In the genomic region with DNA sequence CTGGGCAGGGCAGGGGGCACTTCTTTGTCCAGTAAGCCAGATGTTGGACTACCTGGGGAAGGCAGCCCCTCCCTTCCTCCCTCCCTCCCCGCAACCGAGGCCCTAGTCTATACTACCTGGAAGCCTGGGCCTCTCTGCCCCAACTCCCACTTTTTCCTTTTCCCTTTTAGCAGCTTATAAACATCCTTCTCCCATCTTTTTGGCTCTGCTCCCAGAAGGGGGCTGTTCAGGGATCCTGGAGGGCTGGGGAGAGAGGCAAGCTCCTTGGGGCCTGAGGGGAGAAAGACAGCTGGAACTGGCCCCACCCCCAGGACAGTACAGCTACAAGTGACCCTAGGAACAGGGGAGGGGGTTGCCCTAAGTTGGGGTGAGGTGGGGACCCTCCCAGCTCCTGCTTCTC, we compare ENCODE assay signal across 14 cellular contexts. TPM values are rescaled to one million over a fixed set of nuclear protein-coding genes. Genes with fewer than 3 reads are reported as not detected.
DNase-seq lines count a peak whose midpoint lies in the region; ATAC-seq and FAIRE-seq lines count a peak whose summit lies in the region.
"Had no signal": no experiment of that assay in that cellular context is flagged by ENCODE, and none has a peak within 500 bp of the region (broad histone marks: within the 10 kb centered on the region; RNA-seq: fewer than 3 reads in every experiment).

No MANE protein-coding gene starts in this region.

- FAIRE-seq in urothelium cell line (lab: Jason Lieb, UNC) = no peak
- FAIRE-seq: HepG2 had no signal

- DNase-seq in EH (ENCODE audit: low read depth) (peak; percentile 57), RPMI7951 (ENCODE audit: low read depth) (peak; percentile 36), left kidney (ENCODE audit: low read depth, low spot score) (peak; percentile 64), substantia nigra (lab: John Stamatoyannopoulos, UW) (peak in 1 of 49 donors; percentile 48), urothelium cell line (ENCODE audit: low spot score) (no peak), NCI-H774 (lab: John Stamatoyannopoulos, UW) (no peak)
- no peak for DNase-seq in activated naive CD4-positive, alpha-beta T cell treated with anti-CD3 and anti-CD28 coated beads, Interleukin-2, amount 50 U/mL, for 16 hours
- DNase-seq: activated CD8-positive, alpha-beta memory T cell treated with anti-CD3 and anti-CD28 coated beads, Interleukin-2, amount 50 U/mL, for 48 hours; activated naive CD8-positive, alpha-beta T cell treated with anti-CD3 and anti-CD28 coated beads, Interleukin-2, amount 50 U/mL, for 24 hours; SIG-M5; WERI-Rb-1 had no signal

- ATAC-seq in HG03521 (IDR thresholded peaks at IDR 0.05; ENCODE audit: unreplicated experiment) = no peak
- ATAC-seq: activated naive CD8-positive, alpha-beta T cell treated with anti-CD3 and anti-CD28 coated beads, Interleukin-2, amount 50 U/mL, for 24 hours; HepG2; left lobe of liver had no signal

- H3K27ac ChIP-seq in substantia nigra (ENCODE audit: low read depth, low read length, poor library complexity, severe bottlenecking) = peak overlapping the region; percentile 86
- H3K27ac ChIP-seq: WERI-Rb-1 had no signal

RNA-seq across cellular contexts. Expression of gene LYL1, which starts 44.9 kb away (rescaled TPM):
- 4.1 and 6.0 TPM in 2 replicates for total RNA-seq in RPMI7951 (2014; rRNA removed; shearing (Covaris generic))

RNA-seq across cellular contexts. Expression of gene TRMT1, which starts 58.8 kb away (rescaled TPM):
- 39.7 and 46.4 TPM in 2 replicates for total RNA-seq in RPMI7951 (2014; rRNA removed; shearing (Covaris generic))

Comparison
In these comparisons a context has a peak if more than half of its experiments do, and no peak if none do; other contexts are left out.
1. DNase-seq: peak in EH (single experiment), RPMI7951 (single experiment) and left kidney (single experiment); none in urothelium cell line (single experiment), NCI-H774 (single experiment) and activated naive CD4-positive, alpha-beta T cell treated with anti-CD3 and anti-CD28 coated beads, Interleukin-2, amount 50 U/mL, for 16 hours (single experiment).